8 cellular contexts compared by ENCODE assay signal in genomic region chr3:69161587-69162196, GRCh38. TPM values are rescaled to one million over a fixed set of nuclear protein-coding genes. Genes with fewer than 3 reads are reported as not detected.
DNase-seq lines count a peak whose midpoint lies in the region; ATAC-seq and TF ChIP-seq lines count a peak whose summit lies in the region.

No MANE protein-coding gene starts in this region.

- no peak overlapping the region for H3K4me3 ChIP-seq in CD8-positive, alpha-beta T cell (ENCODE audit: low read depth, low read length)
- no peak overlapping the region for H3K4me3 ChIP-seq in WI38 (ENCODE audit: low read depth, low read length)
- no peak overlapping the region for H3K4me3 ChIP-seq in esophagus squamous epithelium

- no peaks in the 10 kb centered on the region for H3K4me1 ChIP-seq in CD8-positive, alpha-beta T cell (ENCODE audit: insufficient read depth, low read length)
- no peaks in the 10 kb centered on the region for H3K4me1 ChIP-seq in esophagus squamous epithelium

- no peak overlapping the region for H3K4me3 Mint-ChIP-seq in CD8-positive, alpha-beta T cell
- H3K4me3 Mint-ChIP-seq in natural killer cell = no peak overlapping the region

- no peaks in the 10 kb centered on the region for H3K36me3 ChIP-seq in CD8-positive, alpha-beta T cell (ENCODE audit: insufficient read depth, low read length)
- no peaks in the 10 kb centered on the region for H3K36me3 ChIP-seq in esophagus squamous epithelium

- POLR2A ChIA-PET in CD8-positive, alpha-beta T cell (lab: Charles Lee) = interaction anchor here (1.6 kb wide), 1 partner anchor 144 kb away, joined by 11 read pairs; no protein-coding TSS in a partner anchor

- DNase-seq in CD8-positive, alpha-beta T cell = peak in 5 of 7 experiments; percentile 4 to 30 (median 19)
- DNase-seq in MV-4-11 (lab: John Stamatoyannopoulos, UW) = peak; percentile 42
- DNase-seq in esophagus squamous epithelium (lab: John Stamatoyannopoulos, UW) = no peak
- DNase-seq in natural killer cell = no peak
- no peak for DNase-seq in OCI-M2 (lab: John Stamatoyannopoulos, UW; ENCODE audit: unreplicated experiment)

- no peaks in the 10 kb centered on the region for H3K27me3 ChIP-seq in CD8-positive, alpha-beta T cell (ENCODE audit: insufficient read depth, low read length)
- H3K27me3 ChIP-seq in esophagus squamous epithelium = no peaks in the 10 kb centered on the region

- no peak overlapping the region for H3K27ac ChIP-seq in CD8-positive, alpha-beta T cell (ENCODE audit: low read depth, low read length)
- H3K27ac ChIP-seq in esophagus squamous epithelium = no peak overlapping the region

- ATAC-seq in CD8-positive, alpha-beta T cell = peak; percentile 83
- ATAC-seq in GM18907 (IDR thresholded peaks at IDR 0.05; ENCODE audit: unreplicated experiment) = peak; percentile 65
- peak; percentile 78 to 91 (median 87) for ATAC-seq in natural killer cell
- no peak for ATAC-seq in GM19467 (IDR thresholded peaks at IDR 0.05; ENCODE audit: unreplicated experiment)

- peak; percentile 99 for TF ChIP-seq CTCF in CD8-positive, alpha-beta T cell (IDR thresholded peaks at IDR 0.05)
- TF ChIP-seq CTCF in WI38 (IDR thresholded peaks at IDR 0.05; ENCODE audit: low read depth, low read length) = peak; percentile 91
- peak; percentile 87 to 98 (median 94) for TF ChIP-seq CTCF in esophagus squamous epithelium (IDR thresholded peaks at IDR 0.05)
- peak; percentile 97 for TF ChIP-seq CTCF in natural killer cell (IDR thresholded peaks at IDR 0.05)

- no peaks in the 10 kb centered on the region for H3K4me1 Mint-ChIP-seq in CD8-positive, alpha-beta T cell (ENCODE audit: low read depth)
- peaks cover 0 to 6% of the 10 kb centered on the region in 2 donors for H3K4me1 Mint-ChIP-seq in natural killer cell

- no peak overlapping the region for H3K27ac Mint-ChIP-seq in CD8-positive, alpha-beta T cell
- H3K27ac Mint-ChIP-seq in natural killer cell = no peak overlapping the region

- no peaks in the 10 kb centered on the region for H3K9me3 Mint-ChIP-seq in CD8-positive, alpha-beta T cell
- H3K9me3 Mint-ChIP-seq in natural killer cell = no peaks in the 10 kb centered on the region

- CTCF ChIA-PET in CD8-positive, alpha-beta T cell (lab: Charles Lee) = interaction anchor here (0.8 to 12.4 kb wide), 49 partner anchors 8 to 266 kb away, joined by 3 to 316 read pairs (median 5); no protein-coding TSS in a partner anchor

- H3K36me3 Mint-ChIP-seq in CD8-positive, alpha-beta T cell = no peaks in the 10 kb centered on the region
- no peaks in the 10 kb centered on the region for H3K36me3 Mint-ChIP-seq in natural killer cell

- WGBS in esophagus squamous epithelium, 2 donors = 21 to 25% methylated on average over 4 of the region's 4 CpGs

- H3K27me3 Mint-ChIP-seq in CD8-positive, alpha-beta T cell (ENCODE audit: low read depth) = peaks cover 5% of the 10 kb centered on the region
- H3K27me3 Mint-ChIP-seq in natural killer cell (ENCODE audit: low read depth in 2 of 2) = no peaks in the 10 kb centered on the region

- no peak for TF ChIP-seq POLR2A in esophagus squamous epithelium (IDR thresholded peaks at IDR 0.05)

- intact Hi-C loops in CD8-positive, alpha-beta T cell (cut with DNase I, micrococcal nuclease) = loop anchor here (1.0 to 10.0 kb wide), 10 partner anchors 41 to 1196 kb away; no protein-coding TSS in a partner anchor
- intact Hi-C loops in esophagus squamous epithelium (cut with DNase I) = loop anchor here (5.0 to 10.0 kb wide), 2 partner anchors 146 to 503 kb away; no protein-coding TSS in a partner anchor
- intact Hi-C loops in natural killer cell (cut with micrococcal nuclease) = loop anchor here (1.0 kb wide), 3 partner anchors 145 to 264 kb away; no protein-coding TSS in a partner anchor

- H3K9me3 ChIP-seq in CD8-positive, alpha-beta T cell (ENCODE audit: low read length) = no peaks in the 10 kb centered on the region
- no peaks in the 10 kb centered on the region for H3K9me3 ChIP-seq in esophagus squamous epithelium

RNA-seq across cellular contexts. Expression of gene LMOD3, which starts 39.3 kb away (rescaled TPM):
- total RNA-seq in CD8-positive, alpha-beta T cell = not detected
- total RNA-seq in esophagus squamous epithelium (under 1 TPM in 1 of 4 donors, not detected in 3; under 0.01 TPM), natural killer cell (not detected)

Comparison
In these comparisons a context has a peak if more than half of its experiments do, and no peak if none do; other contexts are left out.
1. DNase-seq: peak in CD8-positive, alpha-beta T cell (5 of 7) and MV-4-11 (single experiment); none in esophagus squamous epithelium (single experiment), natural killer cell (single experiment) and OCI-M2 (single experiment).
2. Peak in every context shown above with its lines, with median percentiles within 50 percentile points of each other: CTCF ChIP-seq.